20 cellular contexts compared by ENCODE assay signal in genomic region chr7:149130572-149131198, GRCh38.
"Had no signal": no experiment of that assay in that cellular context is flagged by ENCODE, and none has a peak within 500 bp of the region (broad histone marks: within the 10 kb centered on the region; RNA-seq: fewer than 3 reads in every experiment).

No MANE protein-coding gene starts in this region.

- H3K27me3 Mint-ChIP-seq: activated B cell treated with CpG ODN at 0.5 μM for 24 hours; dendritic cell treated with granulocyte-macrophage colony-stimulating factor and Interleukin-4, amounts not matched to agents 40 ng/mL and 50 ng/mL, for 4 days; memory B cell; naive B cell; T-cell had no signal

- H3K27ac ChIP-seq: cardiac muscle cell, psoas muscle, stomach had no signal

- H3K27ac Mint-ChIP-seq: activated B cell treated with CpG ODN at 0.5 μM for 24 hours; activated naive CD8-positive, alpha-beta T cell treated with anti-CD3 and anti-CD28 coated beads for 36 hours; activated T-cell treated with anti-CD3 and anti-CD28 coated beads, Interleukin-2, amount 50 U/mL, for 72 hours; dendritic cell treated with granulocyte-macrophage colony-stimulating factor and Interleukin-4, amounts not matched to agents 40 ng/mL and 50 ng/mL, for 4 days; memory B cell had no signal

- H3K4me3 Mint-ChIP-seq: activated B cell treated with CpG ODN at 0.5 μM for 24 hours; activated naive CD8-positive, alpha-beta T cell treated with anti-CD3 and anti-CD28 coated beads for 36 hours; activated T-cell treated with anti-CD3 and anti-CD28 coated beads, Interleukin-2, amount 50 U/mL, for 72 hours; dendritic cell treated with granulocyte-macrophage colony-stimulating factor and Interleukin-4, amounts not matched to agents 40 ng/mL and 50 ng/mL, for 4 days; memory B cell; T-cell had no signal

- ATAC-seq: activated T-cell treated with anti-CD3 and anti-CD28 coated beads, Interleukin-2, amount 50 U/mL, for 72 hours; left ventricle myocardium superior; mucosa of descending colon; psoas muscle; right cardiac atrium; T-cell had no signal

- H3K4me3 ChIP-seq: cardiac muscle cell, mucosa of descending colon, psoas muscle, stomach had no signal

- H3K27me3 ChIP-seq: cardiac muscle cell, stomach had no signal

- DNase-seq: activated B cell treated with CpG ODN at 0.5 μM for 24 hours; activated CD4-positive, alpha-beta T cell treated with anti-CD3 and anti-CD28 coated beads for 4 hours; activated gamma-delta T cell treated with Interleukin-2 at 50 U/mL for 16 hours; activated naive CD8-positive, alpha-beta T cell treated with anti-CD3 and anti-CD28 coated beads for 36 hours; activated T-cell treated with anti-CD3 and anti-CD28 coated beads, Interleukin-2, amount 50 U/mL, for 72 hours; amniotic stem cell; effector CD8-positive, alpha-beta T cell; left ventricle myocardium superior; mucosa of descending colon; naive B cell; psoas muscle; right cardiac atrium; small intestine; stimulated activated CD4-positive, alpha-beta T cell treated with anti-CD3 and anti-CD28 coated beads, Interleukin-4, amount 100 ng/mL, for 1 hour; stomach; T-cell; trophoblast cell had no signal

- H3K4me1 ChIP-seq: psoas muscle had no signal
